Comparison of ENCODE assay signal across 1 cellular context in genomic region chr3:49469876-49470713, GRCh38.
A peak's percentile ranks its signal among the peaks of the same experiment; 100 is the strongest.
TF ChIP-seq lines count a peak whose summit lies in the region.

Gene DAG1 (plus strand): TSS chr3:49470267. CDS start chr3:49510535, 40,268 bp downstream.

TF ChIP-seq in GM12878, 131 proteins besides CTCF, POLR2A, EP300 and RAD21 (continued from another document and continues in another):
- TF ChIP-seq SIN3A (IDR thresholded peaks at IDR 0.05; ENCODE audit: low read depth, low read length) = peak; percentile 78
- peak; percentile 61 for TF ChIP-seq RELA (IDR thresholded peaks at IDR 0.05; ENCODE audit: borderline replicate concordance, partially characterized antibody)
- TF ChIP-seq MEF2A (IDR thresholded peaks at IDR 0.05; ENCODE audit: insufficient read depth, low read depth, low read length) = no peak
- TF ChIP-seq HDAC2 (IDR thresholded peaks at IDR 0.05) = no peak
- TF ChIP-seq CEBPB (IDR thresholded peaks at IDR 0.05; ENCODE audit: borderline replicate concordance in 1 of 2, low read depth in 2 of 2, low read length in 2 of 2) = no peak
- TF ChIP-seq FOS (IDR thresholded peaks at IDR 0.05; ENCODE audit: borderline replicate concordance, extremely low read depth, insufficient read length) = no peak
- no peak for TF ChIP-seq SRF (IDR thresholded peaks at IDR 0.05; ENCODE audit: low read depth in 2 of 2, low read length in 2 of 2)
- TF ChIP-seq BCL3 (IDR thresholded peaks at IDR 0.05; ENCODE audit: borderline replicate concordance, insufficient read depth, low read depth, low read length, poor library complexity, severe bottlenecking) = peak; percentile 12
- no peak for TF ChIP-seq USF1 (IDR thresholded peaks at IDR 0.05; ENCODE audit: borderline replicate concordance, extremely low read length, insufficient read depth, low read depth, low read length)
- peak; percentile 63; the same call in 1 of the 2 replicates for TF ChIP-seq RFX5 (IDR thresholded peaks at IDR 0.05; ENCODE audit: low read depth, low read length)
- no peak for TF ChIP-seq RCOR1 (conservative IDR thresholded peaks at IDR 0.05; ENCODE audit: low read depth, low read length)
- no peak for TF ChIP-seq HDAC6 (IDR thresholded peaks at IDR 0.05; ENCODE audit: unreplicated experiment)
- 0 out of 2 replicates have a peak, but pooled peaks have one; percentile 11 for TF ChIP-seq ELK1 (IDR thresholded peaks at IDR 0.05; ENCODE audit: low read depth, low read length)
- no peak for TF ChIP-seq CBFB (IDR thresholded peaks at IDR 0.05; ENCODE audit: low read depth)
- TF ChIP-seq NR2C1 (IDR thresholded peaks at IDR 0.05) = peak; percentile 40; the same call in 1 of the 2 replicates
- TF ChIP-seq ETV6 (conservative IDR thresholded peaks at IDR 0.05 in 1 of 2, IDR thresholded peaks at IDR 0.05 in 1 of 2; ENCODE audit: borderline replicate concordance in 1 of 2, low read depth in 1 of 2) = no peak
- peak; percentile 77; the same call in 1 of the 3 replicates for TF ChIP-seq POU2F2 (IDR thresholded peaks at IDR 0.05; ENCODE audit: borderline replicate concordance, low read depth, low read length)
- TF ChIP-seq CEBPZ (IDR thresholded peaks at IDR 0.05; ENCODE audit: low read depth, low read length) = no peak
- TF ChIP-seq PAX8 (IDR thresholded peaks at IDR 0.05) = no peak
- TF ChIP-seq ZNF622 (IDR thresholded peaks at IDR 0.05) = no peak
- TF ChIP-seq ZNF274 (IDR thresholded peaks at IDR 0.05; ENCODE audit: insufficient read depth, insufficient read length) = no peak
- TF ChIP-seq JUND (IDR thresholded peaks at IDR 0.05; ENCODE audit: low read depth, low read length) = no peak
- no peak; the same call in 1 of the 2 replicates for TF ChIP-seq CREB1 (IDR thresholded peaks at IDR 0.05; ENCODE audit: low read depth)
- TF ChIP-seq TCF12 (IDR thresholded peaks at IDR 0.05; ENCODE audit: low read depth, low read length) = peak; percentile 85
- TF ChIP-seq SIX5 (IDR thresholded peaks at IDR 0.05; ENCODE audit: low read depth, low read length, severe bottlenecking) = no peak
- TF ChIP-seq CHD2 (IDR thresholded peaks at IDR 0.05; ENCODE audit: borderline replicate concordance, low read depth, low read length) = 0 out of 2 replicates have a peak, but pooled peaks have one; percentile 23
- TF ChIP-seq TCF7 (IDR thresholded peaks at IDR 0.05; ENCODE audit: borderline replicate concordance) = no peak
- TF ChIP-seq YY1 (IDR thresholded peaks at IDR 0.05; ENCODE audit: low read depth, low read length) = peak; percentile 45; the same call in 1 of the 2 replicates
- 0 out of 2 replicates have a peak, but pooled peaks have one; percentile 55 for TF ChIP-seq PML (IDR thresholded peaks at IDR 0.05; ENCODE audit: low read length)
- no peak for TF ChIP-seq YBX1 (IDR thresholded peaks at IDR 0.05)
- peak; percentile 82 for TF ChIP-seq NKRF (conservative IDR thresholded peaks at IDR 0.05)
- TF ChIP-seq SPI1 (IDR thresholded peaks at IDR 0.05; ENCODE audit: borderline replicate concordance, insufficient read depth, low read depth, low read length) = no peak
- TF ChIP-seq MTA2 (IDR thresholded peaks at IDR 0.05; ENCODE audit: low read depth) = no peak
- TF ChIP-seq PAX5 (IDR thresholded peaks at IDR 0.05; ENCODE audit: borderline replicate concordance, low read depth, low read length) = no peak
- no peak for TF ChIP-seq HSF1 (IDR thresholded peaks at IDR 0.05; ENCODE audit: low read depth, low read length)
- TF ChIP-seq ATF7 (IDR thresholded peaks at IDR 0.05; ENCODE audit: low read depth) = no peak
- TF ChIP-seq DPF2 (IDR thresholded peaks at IDR 0.05) = peak; percentile 97
- TF ChIP-seq SUZ12 (IDR thresholded peaks at IDR 0.05; ENCODE audit: unreplicated experiment) = no peak
- TF ChIP-seq MEF2B (IDR thresholded peaks at IDR 0.05; ENCODE audit: partially characterized antibody, poor library complexity, severe bottlenecking) = peak; percentile 87
- TF ChIP-seq NFXL1 (IDR thresholded peaks at IDR 0.05; ENCODE audit: borderline replicate concordance) = 0 out of 2 replicates have a peak, but pooled peaks have one; percentile 49
- TF ChIP-seq USF2 (IDR thresholded peaks at IDR 0.05; ENCODE audit: borderline replicate concordance, low read depth, low read length) = no peak
- TF ChIP-seq BCLAF1 (IDR thresholded peaks at IDR 0.05) = peak; percentile 50; the same call in 1 of the 2 replicates
- TF ChIP-seq TCF3 (IDR thresholded peaks at IDR 0.05; ENCODE audit: borderline replicate concordance, insufficient read depth, low read depth, low read length) = peak; percentile 82
- TF ChIP-seq MXI1 (IDR thresholded peaks at IDR 0.05; ENCODE audit: low read depth, low read length) = peak; percentile 85
- TF ChIP-seq CHD1 (IDR thresholded peaks at IDR 0.05; ENCODE audit: low read depth, low read length) = no peak
- no peak for TF ChIP-seq ATF2 (IDR thresholded peaks at IDR 0.05; ENCODE audit: low read length)
- peak; percentile 93 for TF ChIP-seq GATAD2B (conservative IDR thresholded peaks at IDR 0.05; ENCODE audit: low read depth)
- no peak; the same call in 1 of the 2 replicates for TF ChIP-seq RUNX3 (IDR thresholded peaks at IDR 0.05; ENCODE audit: low read length)
- TF ChIP-seq NRF1 (conservative IDR thresholded peaks at IDR 0.05; ENCODE audit: low read depth, low read length) = peak; percentile 53
- peak; percentile 73 for TF ChIP-seq NR2F1 (conservative IDR thresholded peaks at IDR 0.05)
